29 cellular contexts compared by ENCODE assay signal in the genomic region with DNA sequence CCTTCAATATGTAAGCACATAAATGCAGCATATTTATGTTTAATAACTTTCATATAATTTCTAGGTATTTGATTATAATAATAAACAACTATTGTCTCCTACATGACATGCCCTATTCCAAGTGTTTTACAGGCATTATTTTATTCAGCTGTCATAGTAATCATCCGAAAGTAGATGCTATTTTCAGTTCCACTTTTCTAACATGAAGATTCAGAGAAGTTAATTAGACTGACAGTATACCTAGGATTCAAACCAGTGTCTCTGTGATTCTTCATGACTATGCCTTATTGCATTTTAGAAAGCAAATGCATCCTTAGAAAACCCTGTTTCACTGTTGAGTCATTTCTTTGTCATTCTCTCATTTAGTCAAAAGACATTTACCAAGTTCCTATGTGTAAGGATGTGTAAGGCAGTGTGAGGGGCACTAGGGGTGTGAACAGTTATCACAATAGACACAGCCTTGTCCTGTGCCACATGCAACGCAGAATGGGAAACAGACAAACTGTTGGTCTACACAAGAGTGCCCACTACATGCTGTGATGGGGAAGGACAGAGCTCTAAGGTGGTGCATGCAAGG.
DNase-seq lines count a peak whose midpoint lies in the region; ATAC-seq and TF ChIP-seq lines count a peak whose summit lies in the region.
"Had no signal": no experiment of that assay in that cellular context is flagged by ENCODE, and none has a peak within 500 bp of the region (broad histone marks: within the 10 kb centered on the region; RNA-seq: fewer than 3 reads in every experiment).

No MANE protein-coding gene starts in this region.

- H3K36me3 Mint-ChIP-seq in activated naive CD4-positive, alpha-beta T cell treated with anti-CD3 and anti-CD28 coated beads for 36 hours (ENCODE audit: low read depth) = no peaks in the 10 kb centered on the region
- H3K36me3 Mint-ChIP-seq in activated naive CD4-positive, alpha-beta T cell treated with anti-CD3 and anti-CD28 coated beads, Interleukin-2, amount 10 ng/mL, durations not matched to agents 7 days and 5 days = no peaks in the 10 kb centered on the region
- H3K36me3 Mint-ChIP-seq in osteocyte (ENCODE audit: unreplicated experiment) = no peaks in the 10 kb centered on the region
- H3K36me3 Mint-ChIP-seq: activated naive CD4-positive, alpha-beta T cell treated with anti-CD3 and anti-CD28 coated beads, Interleukin-2, amount 50 U/mL, for 24 hours; memory B cell had no signal

- intact Hi-C loops in activated naive CD4-positive, alpha-beta T cell treated with anti-CD3 and anti-CD28 coated beads for 36 hours (cut with micrococcal nuclease) = loop anchor here (1.0 to 5.0 kb wide), 4 partner anchors 70 to 953 kb away; no protein-coding TSS in a partner anchor

- no peaks in the 10 kb centered on the region for H3K36me3 ChIP-seq in brain microvascular endothelial cell (replicated peaks)
- H3K36me3 ChIP-seq: gastrocnemius medialis, right atrium auricular region, upper lobe of left lung had no signal

- H3K27ac Mint-ChIP-seq in activated naive CD4-positive, alpha-beta T cell treated with anti-CD3 and anti-CD28 coated beads for 36 hours = no peak overlapping the region
- no peak overlapping the region for H3K27ac Mint-ChIP-seq in activated naive CD4-positive, alpha-beta T cell treated with anti-CD3 and anti-CD28 coated beads, Interleukin-2, amount 10 ng/mL, durations not matched to agents 7 days and 5 days
- no peak overlapping the region for H3K27ac Mint-ChIP-seq in osteocyte (ENCODE audit: unreplicated experiment)
- H3K27ac Mint-ChIP-seq: activated naive CD4-positive, alpha-beta T cell treated with anti-CD3 and anti-CD28 coated beads, Interleukin-2, amount 50 U/mL, for 24 hours; activated T-cell treated with anti-CD3 and anti-CD28 coated beads, Interleukin-2, amount 50 U/mL, for 24 hours; memory B cell had no signal

- TF ChIP-seq CTCF in brain microvascular endothelial cell (IDR thresholded peaks at IDR 0.05; ENCODE audit: low read depth, low read length, missing control alignments) (peak; percentile 11), osteocyte (IDR thresholded peaks at IDR 0.05) (no peak)

- peaks cover 9% of the 10 kb centered on the region for H3K4me1 Mint-ChIP-seq in activated naive CD4-positive, alpha-beta T cell treated with anti-CD3 and anti-CD28 coated beads for 36 hours (ENCODE audit: low read depth)
- no peaks in the 10 kb centered on the region for H3K4me1 Mint-ChIP-seq in activated naive CD4-positive, alpha-beta T cell treated with anti-CD3 and anti-CD28 coated beads, Interleukin-2, amount 10 ng/mL, durations not matched to agents 7 days and 5 days
- H3K4me1 Mint-ChIP-seq in osteocyte (ENCODE audit: unreplicated experiment) = no peaks in the 10 kb centered on the region

- H3K27me3 ChIP-seq in brain microvascular endothelial cell (replicated peaks) = no peaks in the 10 kb centered on the region
- H3K27me3 ChIP-seq: esophagus muscularis mucosa, gastrocnemius medialis, hepatocyte, right atrium auricular region, upper lobe of left lung had no signal

- no peak overlapping the region for H3K4me3 ChIP-seq in brain microvascular endothelial cell (ENCODE audit: low read depth, low read length)
- H3K4me3 ChIP-seq: esophagus muscularis mucosa, gastrocnemius medialis, hepatocyte, right atrium auricular region, upper lobe of left lung had no signal

- H3K27me3 Mint-ChIP-seq in activated naive CD4-positive, alpha-beta T cell treated with anti-CD3 and anti-CD28 coated beads for 36 hours (ENCODE audit: low read depth) = peaks cover 20% of the 10 kb centered on the region
- peaks cover 3% of the 10 kb centered on the region for H3K27me3 Mint-ChIP-seq in activated naive CD4-positive, alpha-beta T cell treated with anti-CD3 and anti-CD28 coated beads, Interleukin-2, amount 10 ng/mL, durations not matched to agents 7 days and 5 days
- H3K27me3 Mint-ChIP-seq in osteocyte (ENCODE audit: unreplicated experiment) = no peaks in the 10 kb centered on the region

- ATAC-seq in HG02885 (IDR thresholded peaks at IDR 0.05; ENCODE audit: poor library complexity, unreplicated experiment) (peak; percentile 38), HG02970 (IDR thresholded peaks at IDR 0.05; ENCODE audit: low FRiP score, unreplicated experiment) (no peak)
- ATAC-seq: gastrocnemius medialis, left lobe of liver had no signal

- peak; percentile 17 for DNase-seq in activated naive CD4-positive, alpha-beta T cell treated with anti-CD3 and anti-CD28 coated beads for 36 hours
- no peak for DNase-seq in activated naive CD4-positive, alpha-beta T cell treated with anti-CD3 and anti-CD28 coated beads, Interleukin-2, amount 10 ng/mL, durations not matched to agents 7 days and 5 days
- DNase-seq in brain microvascular endothelial cell (no peak), osteocyte (ENCODE audit: extremely low spot score, unreplicated experiment) (no peak), LoVo (ENCODE audit: low spot score) (no peak)
- DNase-seq: activated T-cell treated with anti-CD3 and anti-CD28 coated beads, Interleukin-2, amount 50 U/mL, for 24 hours; aorta; C1 segment of cervical spinal cord; Caco-2; caudate nucleus; cortex of kidney; DND-41; gastrocnemius medialis; GOT3; NCI-H1105 treated with DMSO at 0.1 percent for 48 hours; NCI-H2081; NCI-H2227 treated with DMSO at 0.1 percent for 48 hours; NCI-H526 treated with DMSO at 0.1 percent for 48 hours; substantia nigra; T-helper 1 cell; upper lobe of left lung had no signal

- in situ Hi-C loops in brain microvascular endothelial cell (cut with HindIII; ENCODE audit: low pct_ligation_motif_present, low sequenced_read_pairs) = no loop called here

- no peaks in the 10 kb centered on the region for H3K9me3 Mint-ChIP-seq in activated naive CD4-positive, alpha-beta T cell treated with anti-CD3 and anti-CD28 coated beads for 36 hours
- no peaks in the 10 kb centered on the region for H3K9me3 Mint-ChIP-seq in activated naive CD4-positive, alpha-beta T cell treated with anti-CD3 and anti-CD28 coated beads, Interleukin-2, amount 10 ng/mL, durations not matched to agents 7 days and 5 days
- H3K9me3 Mint-ChIP-seq in osteocyte (ENCODE audit: unreplicated experiment) = peaks cover 5% of the 10 kb centered on the region
- H3K9me3 Mint-ChIP-seq: activated naive CD4-positive, alpha-beta T cell treated with anti-CD3 and anti-CD28 coated beads, Interleukin-2, amount 50 U/mL, for 24 hours; activated T-cell treated with anti-CD3 and anti-CD28 coated beads, Interleukin-2, amount 50 U/mL, for 24 hours had no signal

- CTCF ChIA-PET in activated naive CD4-positive, alpha-beta T cell treated with anti-CD3 and anti-CD28 coated beads for 36 hours (lab: Charles Lee) = interaction anchor here (0.5 to 7.0 kb wide), 4 partner anchors 20 to 667 kb away, joined by 3 to 59 read pairs (median 4); no protein-coding TSS in a partner anchor
- CTCF ChIA-PET in activated naive CD4-positive, alpha-beta T cell treated with anti-CD3 and anti-CD28 coated beads, Interleukin-2, amount 10 ng/mL, durations not matched to agents 7 days and 5 days (lab: Charles Lee) = no interaction called here

- H3K4me3 Mint-ChIP-seq in activated naive CD4-positive, alpha-beta T cell treated with anti-CD3 and anti-CD28 coated beads for 36 hours = no peak overlapping the region
- no peak overlapping the region for H3K4me3 Mint-ChIP-seq in activated naive CD4-positive, alpha-beta T cell treated with anti-CD3 and anti-CD28 coated beads, Interleukin-2, amount 10 ng/mL, durations not matched to agents 7 days and 5 days
- H3K4me3 Mint-ChIP-seq in osteocyte (ENCODE audit: unreplicated experiment) = no peak overlapping the region
- H3K4me3 Mint-ChIP-seq: activated naive CD4-positive, alpha-beta T cell treated with anti-CD3 and anti-CD28 coated beads, Interleukin-2, amount 50 U/mL, for 24 hours; activated T-cell treated with anti-CD3 and anti-CD28 coated beads, Interleukin-2, amount 50 U/mL, for 24 hours; memory B cell had no signal

- H3K27ac ChIP-seq in brain microvascular endothelial cell = no peak overlapping the region
- H3K27ac ChIP-seq: esophagus muscularis mucosa, gastrocnemius medialis, hepatocyte, right atrium auricular region, upper lobe of left lung had no signal
